21 cellular contexts compared by ENCODE assay signal in the genomic region with DNA sequence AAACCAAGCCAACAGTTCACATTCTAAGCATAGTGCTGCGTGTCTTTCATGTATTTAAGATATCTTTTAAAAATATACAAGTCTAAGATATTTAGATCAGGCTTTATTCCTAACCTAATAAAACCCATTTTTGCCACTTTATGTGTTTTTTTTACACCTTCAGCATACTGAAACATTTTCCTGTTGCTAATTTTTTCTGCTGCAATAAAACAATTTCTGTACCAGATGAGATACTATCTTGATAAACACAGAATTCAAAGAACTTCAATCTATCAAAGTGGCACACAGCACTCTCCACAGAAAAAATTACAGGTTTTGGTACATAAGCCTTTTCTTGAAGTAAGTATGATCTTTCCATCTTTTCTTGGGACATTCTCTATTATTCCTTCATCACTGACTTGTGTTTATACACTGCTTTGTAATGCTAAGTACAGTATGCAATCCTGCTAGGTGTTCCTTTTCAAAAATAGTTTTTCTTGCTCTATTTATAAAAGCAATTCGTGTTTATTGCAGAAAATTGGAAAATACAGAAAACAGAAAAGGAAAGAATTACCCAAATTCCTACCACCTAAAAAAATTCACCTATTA. TPM values are rescaled to one million over a fixed set of nuclear protein-coding genes. Genes with fewer than 3 reads are reported as not detected.
DNase-seq lines count a peak whose midpoint lies in the region; ATAC-seq and TF ChIP-seq lines count a peak whose summit lies in the region.
"Had no signal": no experiment of that assay in that cellular context is flagged by ENCODE, and none has a peak within 500 bp of the region (broad histone marks: within the 10 kb centered on the region; RNA-seq: fewer than 3 reads in every experiment).

No MANE protein-coding gene starts in this region.

- no peak overlapping the region for H2AFZ ChIP-seq in GM23338

- H3K79me2 ChIP-seq in GM23338 (replicated peaks; ENCODE audit: insufficient read depth) = peaks cover 97% of the 10 kb centered on the region

- no peak overlapping the region for H3K27ac Mint-ChIP-seq in GM23338

- peaks cover 3% of the 10 kb centered on the region for H3K27me3 Mint-ChIP-seq in GM23338 (ENCODE audit: insufficient read depth, low read depth, poor library complexity)

- peak overlapping the region; percentile 44 for H3K4me2 ChIP-seq in GM23338
- H3K4me2 ChIP-seq: KMS-11 had no signal

- no peaks in the 10 kb centered on the region for H3K9me2 ChIP-seq in GM23338 (ENCODE audit: insufficient read depth)

- H3K4me3 ChIP-seq in GM23338 = no peak overlapping the region
- no peak overlapping the region for H3K4me3 ChIP-seq in RWPE2 (ENCODE audit: severe bottlenecking)
- H3K4me3 ChIP-seq in ovary = no peak overlapping the region
- H3K4me3 ChIP-seq: MG63, SJSA1 had no signal

- H4K20me1 ChIP-seq in GM23338 (replicated peaks; ENCODE audit: insufficient read depth) = no peaks in the 10 kb centered on the region

- intact Hi-C loops in ovary (cut with DNase I) = no loop called here

- DNase-seq in GM23338 (ENCODE audit: low spot score) = no peak
- DNase-seq in RWPE2 (ENCODE audit: low spot score) = no peak
- peak; percentile 40 to 47 for DNase-seq in erythroblast (lab: John Stamatoyannopoulos, UW)
- DNase-seq in NCI-H510A treated with DMSO at 0.1 percent for 48 hours (lab: John Stamatoyannopoulos, UW) = no peak
- no peak for DNase-seq in ovary
- DNase-seq in 8988T = no peak
- DNase-seq in NCI-H82 treated with DMSO at 0.1 percent for 48 hours (lab: John Stamatoyannopoulos, UW; ENCODE audit: unreplicated experiment) = no peak
- DNase-seq: AML-193, DMS 273 treated with DMSO at 0.1 percent for 48 hours, DND-41, MG63, NCI-H1092, NCI-H146, NCI-H2029 treated with DMSO at 0.1 percent for 48 hours, NCI-H2171, NCI-H510A, NCI-H774, OCI-M1 had no signal

- TF ChIP-seq EP300 in ovary (IDR thresholded peaks at IDR 0.05) = no peak

- TF ChIP-seq POLR2A in erythroblast (IDR thresholded peaks at IDR 0.05; ENCODE audit: low read length) (no peak), ovary (IDR thresholded peaks at IDR 0.05) (no peak)

- no peaks in the 10 kb centered on the region for H3K27me3 ChIP-seq in GM23338 (ENCODE audit: insufficient read depth)
- no peaks in the 10 kb centered on the region for H3K27me3 ChIP-seq in RWPE2 (ENCODE audit: insufficient read depth, poor library complexity, severe bottlenecking)
- no peaks in the 10 kb centered on the region for H3K27me3 ChIP-seq in ovary
- H3K27me3 ChIP-seq: MG63, SJSA1 had no signal

- H3K4me1 ChIP-seq in GM23338 (ENCODE audit: insufficient read depth) (peaks cover 55% of the 10 kb centered on the region), RWPE2 (ENCODE audit: insufficient read depth, poor library complexity, severe bottlenecking) (peaks cover 63% of the 10 kb centered on the region), ovary (ENCODE audit: insufficient read depth) (peaks cover 22% of the 10 kb centered on the region)

- peaks cover 20% of the 10 kb centered on the region for H3K36me3 Mint-ChIP-seq in GM23338 (ENCODE audit: low read depth)

- TF ChIP-seq CTCF in 22Rv1 (IDR thresholded peaks at IDR 0.05) = no peak
- TF ChIP-seq CTCF in GM23338 (conservative IDR thresholded peaks at IDR 0.05; ENCODE audit: low read depth in 2 of 2) = no peak
- TF ChIP-seq CTCF in RWPE2 (IDR thresholded peaks at IDR 0.05; ENCODE audit: poor library complexity, severe bottlenecking) = no peak
- TF ChIP-seq CTCF in ovary (IDR thresholded peaks at IDR 0.05) = no peak

- 36 to 40% (median 36%) methylated on average over 2 of the region's 2 CpGs for WGBS in ovary, 3 donors

- H3K9me3 ChIP-seq in RWPE2 (ENCODE audit: severe bottlenecking) = no peaks in the 10 kb centered on the region
- H3K9me3 ChIP-seq in ovary = no peaks in the 10 kb centered on the region
- H3K9me3 ChIP-seq: MG63, SJSA1 had no signal

- peaks cover 55% of the 10 kb centered on the region for H3K4me1 Mint-ChIP-seq in GM23338

- ATAC-seq in GM23338 = no peak
- no peak for ATAC-seq in RWPE2 (ENCODE audit: low read depth)

- H3K36me3 ChIP-seq in GM23338 (ENCODE audit: insufficient read depth) (no peaks in the 10 kb centered on the region), RWPE2 (ENCODE audit: low read depth) (peaks cover 11% of the 10 kb centered on the region), ovary (no peaks in the 10 kb centered on the region)

- no peak overlapping the region for H3K4me3 Mint-ChIP-seq in GM23338

- peaks cover 19% of the 10 kb centered on the region for H3K9me3 Mint-ChIP-seq in GM23338

- no peaks in the 10 kb centered on the region for H3F3A ChIP-seq in GM23338 (replicated peaks; ENCODE audit: low read depth)

- H3K27ac ChIP-seq in 22Rv1 (peak overlapping the region; percentile 69), GM23338 (ENCODE audit: low read depth) (peak overlapping the region; percentile 33), RWPE2 (ENCODE audit: poor library complexity, severe bottlenecking) (peak overlapping the region; percentile 98), ovary (no peak overlapping the region)
- H3K27ac ChIP-seq: KMS-11, SJSA1 had no signal

TF ChIP-seq in GM23338, 12 proteins besides CTCF, POLR2A, EP300 and RAD21 (continues in another document):
- TF ChIP-seq, protein P1, sequence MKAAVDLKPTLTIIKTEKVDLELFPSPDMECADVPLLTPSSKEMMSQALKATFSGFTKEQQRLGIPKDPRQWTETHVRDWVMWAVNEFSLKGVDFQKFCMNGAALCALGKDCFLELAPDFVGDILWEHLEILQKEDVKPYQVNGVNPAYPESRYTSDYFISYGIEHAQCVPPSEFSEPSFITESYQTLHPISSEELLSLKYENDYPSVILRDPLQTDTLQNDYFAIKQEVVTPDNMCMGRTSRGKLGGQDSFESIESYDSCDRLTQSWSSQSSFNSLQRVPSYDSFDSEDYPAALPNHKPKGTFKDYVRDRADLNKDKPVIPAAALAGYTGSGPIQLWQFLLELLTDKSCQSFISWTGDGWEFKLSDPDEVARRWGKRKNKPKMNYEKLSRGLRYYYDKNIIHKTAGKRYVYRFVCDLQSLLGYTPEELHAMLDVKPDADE (IDR thresholded peaks at IDR 0.05) = no peak
- TF ChIP-seq NANOG (IDR thresholded peaks at IDR 0.05; ENCODE audit: borderline replicate concordance) = no peak
- TF ChIP-seq EZH2phosphoT487 (IDR thresholded peaks at IDR 0.05; ENCODE audit: unreplicated experiment) = no peak
- TF ChIP-seq, protein P2, sequence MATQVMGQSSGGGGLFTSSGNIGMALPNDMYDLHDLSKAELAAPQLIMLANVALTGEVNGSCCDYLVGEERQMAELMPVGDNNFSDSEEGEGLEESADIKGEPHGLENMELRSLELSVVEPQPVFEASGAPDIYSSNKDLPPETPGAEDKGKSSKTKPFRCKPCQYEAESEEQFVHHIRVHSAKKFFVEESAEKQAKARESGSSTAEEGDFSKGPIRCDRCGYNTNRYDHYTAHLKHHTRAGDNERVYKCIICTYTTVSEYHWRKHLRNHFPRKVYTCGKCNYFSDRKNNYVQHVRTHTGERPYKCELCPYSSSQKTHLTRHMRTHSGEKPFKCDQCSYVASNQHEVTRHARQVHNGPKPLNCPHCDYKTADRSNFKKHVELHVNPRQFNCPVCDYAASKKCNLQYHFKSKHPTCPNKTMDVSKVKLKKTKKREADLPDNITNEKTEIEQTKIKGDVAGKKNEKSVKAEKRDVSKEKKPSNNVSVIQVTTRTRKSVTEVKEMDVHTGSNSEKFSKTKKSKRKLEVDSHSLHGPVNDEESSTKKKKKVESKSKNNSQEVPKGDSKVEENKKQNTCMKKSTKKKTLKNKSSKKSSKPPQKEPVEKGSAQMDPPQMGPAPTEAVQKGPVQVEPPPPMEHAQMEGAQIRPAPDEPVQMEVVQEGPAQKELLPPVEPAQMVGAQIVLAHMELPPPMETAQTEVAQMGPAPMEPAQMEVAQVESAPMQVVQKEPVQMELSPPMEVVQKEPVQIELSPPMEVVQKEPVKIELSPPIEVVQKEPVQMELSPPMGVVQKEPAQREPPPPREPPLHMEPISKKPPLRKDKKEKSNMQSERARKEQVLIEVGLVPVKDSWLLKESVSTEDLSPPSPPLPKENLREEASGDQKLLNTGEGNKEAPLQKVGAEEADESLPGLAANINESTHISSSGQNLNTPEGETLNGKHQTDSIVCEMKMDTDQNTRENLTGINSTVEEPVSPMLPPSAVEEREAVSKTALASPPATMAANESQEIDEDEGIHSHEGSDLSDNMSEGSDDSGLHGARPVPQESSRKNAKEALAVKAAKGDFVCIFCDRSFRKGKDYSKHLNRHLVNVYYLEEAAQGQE (IDR thresholded peaks at IDR 0.05; ENCODE audit: unreplicated experiment) = no peak
- no peak for TF ChIP-seq CREB1 (CRISPR knock-in tag; IDR thresholded peaks at IDR 0.05; ENCODE audit: low read depth)

RNA-seq across cellular contexts. Expression of a gene that starts 16.2 kb away (rescaled TPM):
- 39.1 and 46.7 TPM in 2 replicates for total RNA-seq in GM23338 (2014; rRNA removed; shearing (Covaris generic))
- 30.2 and 32.9 TPM in 2 replicates for polyA plus RNA-seq in GM23338 (2016; fragmentation: Nextera tagmentation; extraction: Ambion mirVana)
- total RNA-seq in ovary = 10 to 100 TPM; 43.2 to 63.3 (median 53.1) TPM
- 10 to 100 TPM; 25.4 to 30.9 TPM for polyA plus RNA-seq in ovary

Comparison
In these comparisons a context has a peak if more than half of its experiments do, and no peak if none do; other contexts are left out.
1. H3K27ac ChIP-seq: peak in 22Rv1 (single experiment), GM23338 (single experiment) and RWPE2 (single experiment); none in ovary (0 of 2).
2. DNase-seq: peak in erythroblast (2 of 2); none in GM23338 (single experiment), RWPE2 (single experiment), NCI-H510A treated with DMSO at 0.1 percent for 48 hours (single experiment), ovary (0 of 5), 8988T (single experiment) and NCI-H82 treated with DMSO at 0.1 percent for 48 hours (single experiment).